ENCODE assay signal across 19 cellular contexts in the genomic region with DNA sequence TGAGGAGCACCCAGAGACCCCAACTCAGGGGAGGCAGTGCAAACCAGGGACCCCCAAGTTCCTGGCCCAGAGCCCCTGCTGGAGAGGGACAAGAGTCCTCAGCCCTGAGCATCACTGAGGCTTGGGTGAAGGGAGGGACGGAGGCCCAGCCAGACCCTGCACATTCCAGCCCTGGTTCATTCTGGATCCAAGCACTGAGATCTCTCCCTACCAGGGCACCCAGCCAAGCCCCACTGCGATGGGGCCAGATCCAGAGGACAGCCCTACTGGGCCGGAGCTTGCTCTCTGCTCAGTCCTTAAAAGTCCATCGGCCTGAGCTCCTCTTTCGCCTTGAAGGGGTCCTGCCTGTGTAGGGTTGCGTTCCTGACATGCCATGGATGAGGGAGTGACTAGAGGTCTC. TPM values are rescaled to one million over a fixed set of nuclear protein-coding genes. Genes with fewer than 3 reads are reported as not detected.
DNase-seq lines count a peak whose midpoint lies in the region; ATAC-seq and TF ChIP-seq lines count a peak whose summit lies in the region.
"Had no signal": no experiment of that assay in that cellular context is flagged by ENCODE, and none has a peak within 500 bp of the region (broad histone marks: within the 10 kb centered on the region; RNA-seq: fewer than 3 reads in every experiment).

No MANE protein-coding gene starts in this region.

- intact Hi-C loops in ascending aorta (cut with DNase I): loop anchor here (5.0 kb wide), 1 partner anchor 42 kb away; a partner anchor contains a TSS
- intact Hi-C loops in mucosa of descending colon (cut with DNase I, micrococcal nuclease): no loop called here
- intact Hi-C loops in transverse colon (cut with DNase I; ENCODE audit: low total_unique reads): no loop called here

- no peaks in the 10 kb centered on the region for H3K36me3 Mint-ChIP-seq in activated T-cell treated with anti-CD3 and anti-CD28 coated beads, Interleukin-2, amount 50 U/mL, for 72 hours (ENCODE audit: insufficient read depth in 2 of 2)

- no peak overlapping the region for H3K4me3 Mint-ChIP-seq in activated T-cell treated with anti-CD3 and anti-CD28 coated beads, Interleukin-2, amount 50 U/mL, for 72 hours
- H3K4me3 Mint-ChIP-seq: neural crest cell had no signal

- no peaks in the 10 kb centered on the region for H3K9me3 Mint-ChIP-seq in activated T-cell treated with anti-CD3 and anti-CD28 coated beads, Interleukin-2, amount 50 U/mL, for 72 hours
- H3K9me3 Mint-ChIP-seq: neural crest cell had no signal

- 89% methylated on average over 5 of the region's 6 CpGs; no CpG with 5 or more reads in 1 of the 2 donors for WGBS in transverse colon (ENCODE audit: low coverage in 1 of 2), 2 donors

- H3K27me3 ChIP-seq in ascending aorta (no peaks in the 10 kb centered on the region), transverse colon (no peaks in the 10 kb centered on the region)
- H3K27me3 ChIP-seq: BLaER1 treated with 17β-estradiol and CSF1 and Interleukin-3, amounts not matched to agents 10 nM and 100 nM had no signal

- H3K4me3 ChIP-seq in ascending aorta (peak overlapping the region in 1 of 2 donors; percentile 35), fibroblast of the aortic adventitia (ENCODE audit: low read depth, low read length) (no peak overlapping the region), mucosa of descending colon (no peak overlapping the region), transverse colon (no peak overlapping the region)
- H3K4me3 ChIP-seq: BLaER1 treated with 17β-estradiol and CSF1 and Interleukin-3, amounts not matched to agents 10 nM and 100 nM; K562 had no signal

- no peaks in the 10 kb centered on the region for H3K36me3 ChIP-seq in ascending aorta
- H3K36me3 ChIP-seq in mucosa of descending colon (ENCODE audit: low read depth): no peaks in the 10 kb centered on the region
- no peaks in the 10 kb centered on the region for H3K36me3 ChIP-seq in transverse colon

- no peaks in the 10 kb centered on the region for H3K4me1 Mint-ChIP-seq in activated T-cell treated with anti-CD3 and anti-CD28 coated beads, Interleukin-2, amount 50 U/mL, for 72 hours (ENCODE audit: low read depth)
- H3K4me1 Mint-ChIP-seq: neural crest cell had no signal

- peak in 1 of 2 donors; percentile 81 for DNase-seq in ascending aorta (ENCODE audit: low spot score in 2 of 2)
- DNase-seq in fibroblast of the aortic adventitia (ENCODE audit: low read depth): peak; percentile 65
- peak in 1 of 3 donors; percentile 40 for DNase-seq in mucosa of descending colon
- DNase-seq in transverse colon: peak; percentile 25
- DNase-seq in occipital lobe (lab: John Stamatoyannopoulos, UW): no peak
- no peak for DNase-seq in activated T-cell treated with anti-CD3 and anti-CD28 coated beads, Interleukin-2, amount 50 U/mL, for 72 hours
- DNase-seq in iPS-NIHi7 (ENCODE audit: extremely low spot score): no peak
- DNase-seq: activated CD4-positive, alpha-beta T cell treated with anti-CD3 and anti-CD28 coated beads, Interleukin-2, amount 50 U/mL, for 48 hours; activated naive CD4-positive, alpha-beta T cell treated with anti-CD3 and anti-CD28 coated beads, Interleukin-2, amount 50 U/mL, for 16 hours; activated T-cell treated with anti-CD3 and anti-CD28 coated beads, Interleukin-2, amount 50 U/mL, for 1 hour; DMS53; foreskin fibroblast; mesenchymal stem cell; NCI-H1092; stimulated activated CD4-positive, alpha-beta T cell treated with anti-CD3 and anti-CD28 coated beads, Interleukin-4, amount 100 ng/mL, for 1 hour had no signal

- H3K27ac ChIP-seq in ascending aorta (peak overlapping the region; percentile 64 to 77), transverse colon (peak overlapping the region; percentile 21 to 51 (median 34))
- H3K27ac ChIP-seq: BLaER1 treated with 17β-estradiol and CSF1 and Interleukin-3, amounts not matched to agents 10 nM and 100 nM had no signal

- no peaks in the 10 kb centered on the region for H3K27me3 Mint-ChIP-seq in activated T-cell treated with anti-CD3 and anti-CD28 coated beads, Interleukin-2, amount 50 U/mL, for 72 hours (ENCODE audit: low read depth)

- TF ChIP-seq POLR2A in transverse colon (IDR thresholded peaks at IDR 0.05): no peak

- no peak for TF ChIP-seq EP300 in transverse colon (IDR thresholded peaks at IDR 0.05; ENCODE audit: low read depth)

- no peaks in the 10 kb centered on the region for H3K9me3 ChIP-seq in ascending aorta
- H3K9me3 ChIP-seq in mucosa of descending colon: no peaks in the 10 kb centered on the region
- no peaks in the 10 kb centered on the region for H3K9me3 ChIP-seq in transverse colon
- H3K9me3 ChIP-seq: BLaER1 treated with 17β-estradiol and CSF1 and Interleukin-3, amounts not matched to agents 10 nM and 100 nM had no signal

- peak; percentile 37 for ATAC-seq in mucosa of descending colon
- no peak for ATAC-seq in activated T-cell treated with anti-CD3 and anti-CD28 coated beads, Interleukin-2, amount 50 U/mL, for 72 hours (replicated peaks in 1 of 2)
- ATAC-seq in HG02642 (IDR thresholded peaks at IDR 0.05; ENCODE audit: poor library complexity, unreplicated experiment): no peak
- ATAC-seq: K562 had no signal

- TF ChIP-seq CTCF in ascending aorta (IDR thresholded peaks at IDR 0.05): no peak
- no peak for TF ChIP-seq CTCF in fibroblast of the aortic adventitia (IDR thresholded peaks at IDR 0.05; ENCODE audit: insufficient read depth, low read length)
- no peak for TF ChIP-seq CTCF in mucosa of descending colon (IDR thresholded peaks at IDR 0.05)
- TF ChIP-seq CTCF in transverse colon (IDR thresholded peaks at IDR 0.05): no peak

- H3K4me1 ChIP-seq in ascending aorta (peaks cover 6 to 17% of the 10 kb centered on the region in 2 donors), mucosa of descending colon (ENCODE audit: low read depth) (no peaks in the 10 kb centered on the region), transverse colon (peaks cover 0 to 15% (median 2%) of the 10 kb centered on the region in 4 donors)

- in situ Hi-C loops in transverse colon (cut with MboI; ENCODE audit: low pct_ligation_motif_present in 1 of 4, low pct_unique_long_range_greater_than_20kb in 1 of 4, low sequenced_read_pairs in 3 of 4): loop anchor here in 1 of 4 donors (25.0 kb wide), 1 partner anchor 137 kb away; no protein-coding TSS in a partner anchor

- H3K27ac Mint-ChIP-seq in activated T-cell treated with anti-CD3 and anti-CD28 coated beads, Interleukin-2, amount 50 U/mL, for 72 hours: no peak overlapping the region

RNA-seq across cellular contexts. Expression of a gene that starts 40.5 kb away (rescaled TPM):
- 31.6 TPM for total RNA-seq in ascending aorta
- 57.8 and 75.6 TPM in 2 replicates for total RNA-seq in fibroblast of the aortic adventitia (ENCODE audit: low replicate concordance)
- total RNA-seq in mucosa of descending colon: 10 to 100 TPM; 25.0 to 31.7 (median 26.9) TPM
- total RNA-seq in transverse colon: 10 to 100 TPM; 12.7 to 32.9 (median 30.4) TPM
- total RNA-seq in occipital lobe: 48.0 TPM
- 10 to 100 TPM; 22.8 to 26.9 TPM for total RNA-seq in activated T-cell treated with anti-CD3 and anti-CD28 coated beads, Interleukin-2, amount 50 U/mL, for 72 hours

Comparison
In these comparisons a context has a peak if more than half of its experiments do, and no peak if none do; other contexts are left out.
1. DNase-seq: peak in fibroblast of the aortic adventitia (single experiment) and transverse colon (single experiment); none in occipital lobe (single experiment), activated T-cell treated with anti-CD3 and anti-CD28 coated beads, Interleukin-2, amount 50 U/mL, for 72 hours (0 of 2) and iPS-NIHi7 (single experiment).